ENCODE assay signal across 33 cellular contexts in the genomic region with DNA sequence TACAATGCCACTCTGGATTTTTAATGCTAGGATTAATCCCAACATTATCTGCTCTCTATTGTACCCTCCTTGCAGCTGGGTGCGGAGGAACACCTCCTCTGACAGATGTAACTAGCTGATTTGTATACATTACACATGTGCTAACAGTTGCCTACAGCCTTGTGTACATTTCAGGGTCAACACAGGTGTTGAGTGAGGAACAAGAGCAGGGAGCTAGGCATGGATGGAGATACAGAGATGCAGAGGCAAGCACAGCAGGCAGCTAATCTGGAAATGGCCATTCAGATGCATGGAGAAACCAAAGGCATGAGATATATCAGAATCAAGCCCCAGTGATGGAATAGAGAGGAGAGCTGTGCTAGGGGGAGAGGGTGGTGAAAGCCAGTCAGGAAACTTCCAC.
"Had no signal": no experiment of that assay in that cellular context is flagged by ENCODE, and none has a peak within 500 bp of the region (broad histone marks: within the 10 kb centered on the region; RNA-seq: fewer than 3 reads in every experiment).

No MANE protein-coding gene starts in this region.

- H3K4me3 Mint-ChIP-seq: activated CD4-positive, alpha-beta memory T cell treated with anti-CD3 and anti-CD28 coated beads, Interleukin-2, amount 10 ng/mL, durations not matched to agents 7 days and 5 days; activated CD8-positive, alpha-beta memory T cell treated with anti-CD3 and anti-CD28 coated beads, Interleukin-2, amount 10 ng/mL, durations not matched to agents 7 days and 5 days; activated naive CD4-positive, alpha-beta T cell treated with anti-CD3 and anti-CD28 coated beads, Interleukin-2, amount 10 ng/mL, durations not matched to agents 7 days and 5 days; activated naive CD8-positive, alpha-beta T cell; activated naive CD8-positive, alpha-beta T cell treated with anti-CD3 and anti-CD28 coated beads, Interleukin-2, amount 50 U/mL, for 24 hours; brain; WTC11 had no signal

- ATAC-seq: activated CD4-positive, CD25-positive, alpha-beta regulatory T cell treated with anti-CD3 and anti-CD28 coated beads, Interleukin-2, amount 50 U/mL, for 24 hours; activated CD8-positive, alpha-beta memory T cell treated with anti-CD3 and anti-CD28 coated beads, Interleukin-2, amount 10 ng/mL, durations not matched to agents 7 days and 5 days; activated naive CD8-positive, alpha-beta T cell treated with anti-CD3 and anti-CD28 coated beads, Interleukin-2, amount 50 U/mL, for 24 hours; WTC11 had no signal

- H3K9me3 Mint-ChIP-seq: activated CD4-positive, alpha-beta memory T cell treated with anti-CD3 and anti-CD28 coated beads, Interleukin-2, amount 10 ng/mL, durations not matched to agents 7 days and 5 days; activated naive CD4-positive, alpha-beta T cell treated with anti-CD3 and anti-CD28 coated beads, Interleukin-2, amount 10 ng/mL, durations not matched to agents 7 days and 5 days; activated naive CD8-positive, alpha-beta T cell treated with anti-CD3 and anti-CD28 coated beads, Interleukin-2, amount 50 U/mL, for 24 hours had no signal

- DNase-seq: activated CD4-positive, alpha-beta memory T cell treated with anti-CD3 and anti-CD28 coated beads, Interleukin-2, amount 10 ng/mL, durations not matched to agents 7 days and 5 days; activated CD4-positive, alpha-beta T cell treated with anti-CD3 and anti-CD28 coated beads for 4 hours; activated CD8-positive, alpha-beta memory T cell treated with anti-CD3 and anti-CD28 coated beads for 24 hours; activated CD8-positive, alpha-beta memory T cell treated with anti-CD3 and anti-CD28 coated beads, Interleukin-2, amount 10 ng/mL, durations not matched to agents 7 days and 5 days; activated CD8-positive, alpha-beta memory T cell treated with anti-CD3 and anti-CD28 coated beads, Interleukin-2, amount 50 U/mL, for 48 hours; activated effector memory CD4-positive, alpha-beta T cell treated with Interleukin-2 at 50 U/mL for 16 hours; activated naive CD4-positive, alpha-beta T cell treated with anti-CD3 and anti-CD28 coated beads, Interleukin-2, amount 10 ng/mL, durations not matched to agents 7 days and 5 days; activated naive CD8-positive, alpha-beta T cell treated with anti-CD3 and anti-CD28 coated beads, Interleukin-2, amount 50 U/mL, for 24 hours; activated T-cell treated with anti-CD3 and anti-CD28 coated beads, Interleukin-2, amount 50 U/mL, for 48 hours; anterior cingulate cortex; caudate nucleus; cerebellar nuclear complex; Karpas-422; KBM-7; NCI-H1105; NCI-H1417 treated with DMSO at 0.1 percent for 48 hours; NCI-H1694 treated with DMSO at 0.1 percent for 48 hours; NCI-H2029; NCI-H2107; NCI-H2171; NCI-H510A; NCI-H774; PC-9; Right ventricle myocardium superior; SW 1271; T-helper 1 cell; T-helper 2 cell; T-helper 9 cell had no signal

- H3K4me1 Mint-ChIP-seq: activated CD4-positive, alpha-beta memory T cell treated with anti-CD3 and anti-CD28 coated beads, Interleukin-2, amount 10 ng/mL, durations not matched to agents 7 days and 5 days; activated CD8-positive, alpha-beta memory T cell treated with anti-CD3 and anti-CD28 coated beads, Interleukin-2, amount 10 ng/mL, durations not matched to agents 7 days and 5 days; activated naive CD4-positive, alpha-beta T cell treated with anti-CD3 and anti-CD28 coated beads, Interleukin-2, amount 10 ng/mL, durations not matched to agents 7 days and 5 days; activated naive CD8-positive, alpha-beta T cell treated with anti-CD3 and anti-CD28 coated beads, Interleukin-2, amount 50 U/mL, for 24 hours had no signal

- H3K27me3 Mint-ChIP-seq: activated CD4-positive, alpha-beta memory T cell treated with anti-CD3 and anti-CD28 coated beads, Interleukin-2, amount 10 ng/mL, durations not matched to agents 7 days and 5 days; activated CD8-positive, alpha-beta memory T cell treated with anti-CD3 and anti-CD28 coated beads, Interleukin-2, amount 10 ng/mL, durations not matched to agents 7 days and 5 days; activated naive CD4-positive, alpha-beta T cell treated with anti-CD3 and anti-CD28 coated beads, Interleukin-2, amount 10 ng/mL, durations not matched to agents 7 days and 5 days had no signal

- H3K27ac Mint-ChIP-seq: activated CD4-positive, alpha-beta memory T cell treated with anti-CD3 and anti-CD28 coated beads, Interleukin-2, amount 10 ng/mL, durations not matched to agents 7 days and 5 days; activated CD8-positive, alpha-beta memory T cell treated with anti-CD3 and anti-CD28 coated beads, Interleukin-2, amount 10 ng/mL, durations not matched to agents 7 days and 5 days; activated naive CD4-positive, alpha-beta T cell treated with anti-CD3 and anti-CD28 coated beads, Interleukin-2, amount 10 ng/mL, durations not matched to agents 7 days and 5 days; activated naive CD8-positive, alpha-beta T cell; activated naive CD8-positive, alpha-beta T cell treated with anti-CD3 and anti-CD28 coated beads, Interleukin-2, amount 50 U/mL, for 24 hours; brain; WTC11 had no signal

- H3K27ac ChIP-seq: PC-9, RWPE1 had no signal

- H3K4me3 ChIP-seq: PC-9 had no signal

- H3K36me3 Mint-ChIP-seq: activated CD8-positive, alpha-beta memory T cell treated with anti-CD3 and anti-CD28 coated beads, Interleukin-2, amount 10 ng/mL, durations not matched to agents 7 days and 5 days; activated naive CD4-positive, alpha-beta T cell treated with anti-CD3 and anti-CD28 coated beads, Interleukin-2, amount 10 ng/mL, durations not matched to agents 7 days and 5 days; activated naive CD8-positive, alpha-beta T cell; brain; WTC11 had no signal
